Comparison of ENCODE assay signal across 12 cellular contexts in genomic region chr5:177204281-177204680, GRCh38.
DNase-seq lines count a peak whose midpoint lies in the region; ATAC-seq and TF ChIP-seq lines count a peak whose summit lies in the region.
"Had no signal": no experiment of that assay in that cellular context is flagged by ENCODE, and none has a peak within 500 bp of the region (broad histone marks: within the 10 kb centered on the region; RNA-seq: fewer than 3 reads in every experiment).

No MANE protein-coding gene starts in this region.

- intact Hi-C loops in OCI-LY7 (cut with micrococcal nuclease; ENCODE audit: unreplicated experiment) (no loop called here), stomach (cut with DNase I; ENCODE audit: low total_unique reads) (no loop called here)

- no peak for TF ChIP-seq POLR2A in stomach (IDR thresholded peaks at IDR 0.05)

- H3K4me3 ChIP-seq in GM23338 (no peak overlapping the region), OCI-LY7 (ENCODE audit: low read depth, low read length, poor library complexity, severe bottlenecking) (no peak overlapping the region), stomach (no peak overlapping the region)

- H3K79me2 ChIP-seq in GM23338 (replicated peaks; ENCODE audit: insufficient read depth): peaks cover 85% of the 10 kb centered on the region
- H3K79me2 ChIP-seq in OCI-LY7 (ENCODE audit: insufficient read depth, low read depth, low read length): peaks cover 13% of the 10 kb centered on the region; the same call in 1 of the 2 replicates

- H3K27ac Mint-ChIP-seq in GM23338 (no peak overlapping the region; the same call in 1 of the 2 replicates), chondrocyte (ENCODE audit: unreplicated experiment) (peak overlapping the region; percentile 10)
- H3K27ac Mint-ChIP-seq in stimulated activated naive B cell treated with anti-CD40 and anti-IgM and Interleukin-4, amounts not matched to agents 10 μg/mL and 1 μg/mL and 100 μg/mL, for 72 hours: peak overlapping the region; percentile 25

- H3K36me3 Mint-ChIP-seq in GM23338 (ENCODE audit: low read depth): peaks cover 75% of the 10 kb centered on the region
- H3K36me3 Mint-ChIP-seq in chondrocyte (ENCODE audit: low read depth): peaks cover 20% of the 10 kb centered on the region
- H3K36me3 Mint-ChIP-seq in stimulated activated naive B cell treated with anti-CD40 and anti-IgM and Interleukin-4, amounts not matched to agents 10 μg/mL and 1 μg/mL and 100 μg/mL, for 72 hours: peaks cover 22 to 31% of the 10 kb centered on the region in 2 donors

- BruUV-seq in OCI-LY7 (replicated peaks; lab: Mats Ljungman, UMichigan): TSS peak; percentile 30

- H3K4me1 ChIP-seq in GM23338 (ENCODE audit: insufficient read depth): no peaks in the 10 kb centered on the region
- peaks cover 5% of the 10 kb centered on the region for H3K4me1 ChIP-seq in OCI-LY7 (ENCODE audit: insufficient read depth, low read length, poor library complexity, severe bottlenecking)
- no peaks in the 10 kb centered on the region for H3K4me1 ChIP-seq in stomach

- H3K4me1 Mint-ChIP-seq in GM23338: no peaks in the 10 kb centered on the region
- H3K4me1 Mint-ChIP-seq in chondrocyte (ENCODE audit: low read depth): no peaks in the 10 kb centered on the region
- peaks cover 0 to 4% of the 10 kb centered on the region in 2 donors for H3K4me1 Mint-ChIP-seq in stimulated activated naive B cell treated with anti-CD40 and anti-IgM and Interleukin-4, amounts not matched to agents 10 μg/mL and 1 μg/mL and 100 μg/mL, for 72 hours
- H3K4me1 Mint-ChIP-seq: CD14-positive monocyte had no signal

- H3K4me3 Mint-ChIP-seq in GM23338 (no peak overlapping the region), chondrocyte (ENCODE audit: unreplicated experiment) (no peak overlapping the region)
- no peak overlapping the region for H3K4me3 Mint-ChIP-seq in stimulated activated naive B cell treated with anti-CD40 and anti-IgM and Interleukin-4, amounts not matched to agents 10 μg/mL and 1 μg/mL and 100 μg/mL, for 72 hours
- H3K4me3 Mint-ChIP-seq: CD14-positive monocyte had no signal

- H3K9me3 ChIP-seq in OCI-LY7 (ENCODE audit: low read length): no peaks in the 10 kb centered on the region
- no peaks in the 10 kb centered on the region for H3K9me3 ChIP-seq in stomach

- H3K9me2 ChIP-seq in GM23338 (ENCODE audit: insufficient read depth) (no peaks in the 10 kb centered on the region), OCI-LY7 (ENCODE audit: insufficient read depth, low read length) (no peaks in the 10 kb centered on the region)

- H3K27me3 ChIP-seq in GM23338 (ENCODE audit: insufficient read depth) (no peaks in the 10 kb centered on the region), stomach (no peaks in the 10 kb centered on the region)

- no peak overlapping the region for H2AFZ ChIP-seq in GM23338
- H2AFZ ChIP-seq in OCI-LY7 (ENCODE audit: low read length): no peak overlapping the region

- H3K9me3 Mint-ChIP-seq in GM23338: no peaks in the 10 kb centered on the region
- no peaks in the 10 kb centered on the region for H3K9me3 Mint-ChIP-seq in chondrocyte (ENCODE audit: low read depth)
- H3K9me3 Mint-ChIP-seq in stimulated activated naive B cell treated with anti-CD40 and anti-IgM and Interleukin-4, amounts not matched to agents 10 μg/mL and 1 μg/mL and 100 μg/mL, for 72 hours: no peaks in the 10 kb centered on the region
- H3K9me3 Mint-ChIP-seq: CD14-positive monocyte had no signal

- DNase-seq in GM23338 (ENCODE audit: low spot score) (no peak), OCI-LY7 (ENCODE audit: low spot score) (no peak), chondrocyte (ENCODE audit: low spot score) (no peak), T1000 (lab: John Stamatoyannopoulos, UW) (no peak), stomach (no peak)
- no peak for DNase-seq in stimulated activated naive B cell treated with anti-CD40 and anti-IgM and Interleukin-4, amounts not matched to agents 10 μg/mL and 1 μg/mL and 100 μg/mL, for 72 hours
- no peak for DNase-seq in activated CD4-positive, CD25-positive, alpha-beta regulatory T cell treated with anti-CD3 and anti-CD28 coated beads, Interleukin-2, amount 50 U/mL, for 72 hours
- DNase-seq: DMS53, GF-D8, HCEC 1CT, IMR-90 had no signal

- WGBS in stomach, 5 donors: 91 to 96% (median 95%) methylated on average over 9 of the region's 9 CpGs

- H3K4me2 ChIP-seq in GM23338 (no peak overlapping the region), OCI-LY7 (ENCODE audit: low read length) (no peak overlapping the region)

- H3K27ac ChIP-seq in GM23338 (ENCODE audit: low read depth) (0 out of 2 replicates have a peak overlapping the region, but pooled peaks have one; percentile 7), OCI-LY7 (ENCODE audit: low read depth, low read length, poor library complexity, severe bottlenecking) (no peak overlapping the region), stomach (no peak overlapping the region)

- H3F3A ChIP-seq in GM23338 (replicated peaks; ENCODE audit: low read depth): 0 out of 2 replicates have a peak, but pooled peaks cover 3% of the 10 kb centered on the region

- ATAC-seq in GM23338: no peak
- no peak for ATAC-seq in stimulated activated naive B cell treated with anti-CD40 and anti-IgM and Interleukin-4, amounts not matched to agents 10 μg/mL and 1 μg/mL and 100 μg/mL, for 72 hours (replicated peaks)

- TF ChIP-seq EP300 in stomach (IDR thresholded peaks at IDR 0.05): no peak

- TF ChIP-seq CTCF in GM23338 (conservative IDR thresholded peaks at IDR 0.05; ENCODE audit: low read depth in 2 of 2) (no peak), OCI-LY7 (conservative IDR thresholded peaks at IDR 0.05; ENCODE audit: low read length) (no peak), chondrocyte (IDR thresholded peaks at IDR 0.05) (no peak), stomach (IDR thresholded peaks at IDR 0.05) (no peak)

- CTCF ChIA-PET in OCI-LY7 (lab: Charles Lee; ENCODE audit: unreplicated experiment): no interaction called here

- H4K20me1 ChIP-seq in GM23338 (replicated peaks; ENCODE audit: insufficient read depth) (peaks cover 11% of the 10 kb centered on the region), OCI-LY7 (ENCODE audit: insufficient read depth, low read length) (no peaks in the 10 kb centered on the region)

- H3K36me3 ChIP-seq in GM23338 (ENCODE audit: insufficient read depth) (peaks cover 56% of the 10 kb centered on the region), OCI-LY7 (ENCODE audit: insufficient read depth, low read length) (peaks cover 90% of the 10 kb centered on the region), stomach (peaks cover 21 to 99% (median 92%) of the 10 kb centered on the region in 4 donors)

- H3K27me3 Mint-ChIP-seq in GM23338 (ENCODE audit: insufficient read depth, low read depth, poor library complexity) (peaks cover 7% of the 10 kb centered on the region), chondrocyte (ENCODE audit: low read depth) (no peaks in the 10 kb centered on the region)
- no peaks in the 10 kb centered on the region for H3K27me3 Mint-ChIP-seq in stimulated activated naive B cell treated with anti-CD40 and anti-IgM and Interleukin-4, amounts not matched to agents 10 μg/mL and 1 μg/mL and 100 μg/mL, for 72 hours

- POLR2A ChIA-PET in OCI-LY7 (lab: Charles Lee): interaction anchor here (1.4 kb wide), 1 partner anchor 18 kb away, joined by 4 read pairs; no protein-coding TSS in a partner anchor

TF ChIP-seq in GM23338, 12 proteins besides CTCF, POLR2A, EP300 and RAD21:
- TF ChIP-seq EZH2 (IDR thresholded peaks at IDR 0.05; ENCODE audit: low read depth, unreplicated experiment) (no peak), POLR2AphosphoS5 (IDR thresholded peaks at IDR 0.05; ENCODE audit: low read depth) (no peak)
